In the genomic region with DNA sequence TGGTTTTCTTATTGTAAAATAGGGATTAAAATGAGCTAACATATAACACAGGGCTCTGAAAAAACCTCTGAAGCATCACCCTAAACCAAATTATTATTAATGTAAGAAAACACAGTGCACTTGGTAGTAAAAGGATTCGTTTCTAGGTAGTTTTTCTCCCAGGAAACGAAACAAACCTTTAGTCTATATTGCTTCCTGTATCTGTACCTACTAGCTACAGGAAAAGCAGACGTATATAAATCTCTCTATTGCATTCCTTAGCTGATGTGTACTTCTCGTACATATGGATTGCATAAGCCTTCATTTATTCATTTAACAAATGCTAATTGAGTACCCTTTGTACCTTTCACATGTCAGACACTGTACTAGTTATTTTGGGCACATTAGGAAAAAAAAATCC, we compare ENCODE assay signal across 24 cellular contexts.
A peak's percentile ranks its signal among the peaks of the same experiment; 100 is the strongest.
DNase-seq lines count a peak whose midpoint lies in the region; ATAC-seq and TF ChIP-seq lines count a peak whose summit lies in the region.
"Had no signal": no experiment of that assay in that cellular context is flagged by ENCODE, and none has a peak within 500 bp of the region (broad histone marks: within the 10 kb centered on the region; RNA-seq: fewer than 3 reads in every experiment).

No MANE protein-coding gene starts in this region.

- H3K9me3 Mint-ChIP-seq in activated CD4-positive, alpha-beta T cell treated with anti-CD3 and anti-CD28 coated beads for 36 hours (ENCODE audit: low read depth): no peaks in the 10 kb centered on the region
- no peaks in the 10 kb centered on the region for H3K9me3 Mint-ChIP-seq in HFFc6
- H3K9me3 Mint-ChIP-seq in activated naive CD8-positive, alpha-beta T cell (ENCODE audit: low read depth): no peaks in the 10 kb centered on the region
- H3K9me3 Mint-ChIP-seq: activated T-helper 2 cell treated with anti-CD3 and anti-CD28 coated beads, Interferon-gamma antibody, Interleukin-2, Interleukin-4, amounts not matched to agents 10 μg/mL and 5 μg/mL and 100 μg/mL, durations not matched to agents 14 hours and 24 hours and 36 hours; neural progenitor cell had no signal

- TF ChIP-seq POLR2A in right lobe of liver (IDR thresholded peaks at IDR 0.05): no peak

- POLR2A ChIA-PET in activated CD4-positive, alpha-beta T cell treated with anti-CD3 and anti-CD28 coated beads for 36 hours (lab: Charles Lee): no interaction called here

- H3K36me3 ChIP-seq in mucosa of descending colon (ENCODE audit: low read depth): no peaks in the 10 kb centered on the region
- H3K36me3 ChIP-seq in right lobe of liver: no peaks in the 10 kb centered on the region
- H3K36me3 ChIP-seq: breast epithelium, colonic mucosa, neural progenitor cell, upper lobe of left lung had no signal

- H3K36me3 Mint-ChIP-seq in activated CD4-positive, alpha-beta T cell treated with anti-CD3 and anti-CD28 coated beads for 36 hours (ENCODE audit: low read depth): no peaks in the 10 kb centered on the region
- H3K36me3 Mint-ChIP-seq in HFFc6 (ENCODE audit: low read depth): no peaks in the 10 kb centered on the region
- H3K36me3 Mint-ChIP-seq in activated naive CD8-positive, alpha-beta T cell: no peaks in the 10 kb centered on the region
- H3K36me3 Mint-ChIP-seq: neural progenitor cell had no signal

- ATAC-seq in activated CD4-positive, alpha-beta T cell treated with anti-CD3 and anti-CD28 coated beads for 36 hours: peak; percentile 44
- ATAC-seq in mucosa of descending colon (peak; percentile 71), right lobe of liver (no peak)
- ATAC-seq: esophagus mucosa, K562 had no signal

- CTCF ChIA-PET in activated CD4-positive, alpha-beta T cell treated with anti-CD3 and anti-CD28 coated beads for 36 hours (lab: Charles Lee): interaction anchor here (1.4 to 1.7 kb wide), 2 partner anchors 12 to 218 kb away, joined by 5 to 6 read pairs; no protein-coding TSS in a partner anchor

- H3K27me3 ChIP-seq in right lobe of liver: no peaks in the 10 kb centered on the region
- H3K27me3 ChIP-seq: breast epithelium, colonic mucosa, neural progenitor cell, upper lobe of left lung had no signal

- peaks cover 17% of the 10 kb centered on the region for H3K4me1 Mint-ChIP-seq in activated CD4-positive, alpha-beta T cell treated with anti-CD3 and anti-CD28 coated beads for 36 hours
- H3K4me1 Mint-ChIP-seq in HFFc6 (ENCODE audit: low read depth): peaks cover 19% of the 10 kb centered on the region
- peaks cover 23% of the 10 kb centered on the region for H3K4me1 Mint-ChIP-seq in activated naive CD8-positive, alpha-beta T cell (ENCODE audit: low read depth)
- H3K4me1 Mint-ChIP-seq: neural progenitor cell had no signal

- no peaks in the 10 kb centered on the region for H3K27me3 Mint-ChIP-seq in activated CD4-positive, alpha-beta T cell treated with anti-CD3 and anti-CD28 coated beads for 36 hours
- no peaks in the 10 kb centered on the region for H3K27me3 Mint-ChIP-seq in HFFc6 (ENCODE audit: insufficient read depth)
- no peaks in the 10 kb centered on the region for H3K27me3 Mint-ChIP-seq in activated naive CD8-positive, alpha-beta T cell

- peak overlapping the region; percentile 13 for H3K4me3 Mint-ChIP-seq in activated CD4-positive, alpha-beta T cell treated with anti-CD3 and anti-CD28 coated beads for 36 hours
- 0 out of 2 replicates have a peak overlapping the region, but pooled peaks have one; percentile 3 for H3K4me3 Mint-ChIP-seq in HFFc6
- peak overlapping the region; percentile 53 for H3K4me3 Mint-ChIP-seq in activated naive CD8-positive, alpha-beta T cell
- H3K4me3 Mint-ChIP-seq: neural progenitor cell had no signal

- H3K4me3 ChIP-seq in mucosa of descending colon: no peak overlapping the region
- no peak overlapping the region for H3K4me3 ChIP-seq in right lobe of liver
- H3K4me3 ChIP-seq: breast epithelium, colonic mucosa, K562, neural progenitor cell, upper lobe of left lung had no signal

- 22% methylated on average over 4 of the region's 4 CpGs for WGBS in right lobe of liver (ENCODE audit: insufficient coverage, low coverage, low lambda C conversion rate, missing lambda C conversion rate)

- H3K27ac Mint-ChIP-seq in activated CD4-positive, alpha-beta T cell treated with anti-CD3 and anti-CD28 coated beads for 36 hours: peak overlapping the region; percentile 34
- H3K27ac Mint-ChIP-seq in HFFc6: no peak overlapping the region
- H3K27ac Mint-ChIP-seq in activated naive CD8-positive, alpha-beta T cell: no peak overlapping the region
- H3K27ac Mint-ChIP-seq: activated T-helper 2 cell treated with anti-CD3 and anti-CD28 coated beads, Interferon-gamma antibody, Interleukin-2, Interleukin-4, amounts not matched to agents 10 μg/mL and 5 μg/mL and 100 μg/mL, durations not matched to agents 14 hours and 24 hours and 36 hours; neural progenitor cell had no signal

- intact Hi-C loops in activated CD4-positive, alpha-beta T cell treated with anti-CD3 and anti-CD28 coated beads for 36 hours (cut with DNase I, micrococcal nuclease): no loop called here
- intact Hi-C loops in mucosa of descending colon (cut with DNase I, micrococcal nuclease): no loop called here
- intact Hi-C loops in right lobe of liver (cut with DNase I): no loop called here

- no peak overlapping the region for H3K27ac ChIP-seq in right lobe of liver
- H3K27ac ChIP-seq: 22Rv1, breast epithelium, colonic mucosa, neural progenitor cell, upper lobe of left lung had no signal

- no peak for DNase-seq in activated CD4-positive, alpha-beta T cell treated with anti-CD3 and anti-CD28 coated beads for 36 hours
- DNase-seq in activated CD4-positive, alpha-beta T cell treated with anti-CD3 and anti-CD28 coated beads for 1 hour: no peak
- DNase-seq in HFFc6 (no peak), mucosa of descending colon (no peak), C1 segment of cervical spinal cord (lab: John Stamatoyannopoulos, UW) (no peak), right lobe of liver (no peak), NCI-H82 (lab: John Stamatoyannopoulos, UW) (no peak)
- DNase-seq: Caco-2; colonic mucosa; DMS79; GOT3; NCI-H1417 treated with DMSO at 0.1 percent for 48 hours; NCI-H2107; NCI-H446; SHP77; stimulated activated CD8-positive, alpha-beta memory T cell treated with anti-CD3 and anti-CD28 coated beads, Interleukin-4, amount 100 ng/mL, for 48 hours; upper lobe of left lung had no signal

- no peaks in the 10 kb centered on the region for H3K4me1 ChIP-seq in mucosa of descending colon (ENCODE audit: low read depth)
- no peaks in the 10 kb centered on the region for H3K4me1 ChIP-seq in right lobe of liver
- H3K4me1 ChIP-seq: breast epithelium, Caco-2, colonic mucosa, neural progenitor cell, upper lobe of left lung had no signal

- H3K9me3 ChIP-seq in mucosa of descending colon (no peaks in the 10 kb centered on the region), right lobe of liver (no peaks in the 10 kb centered on the region)
- H3K9me3 ChIP-seq: breast epithelium, Caco-2, colonic mucosa, upper lobe of left lung had no signal

- TF ChIP-seq CTCF in HFFc6 (IDR thresholded peaks at IDR 0.05) (no peak), mucosa of descending colon (IDR thresholded peaks at IDR 0.05) (no peak), right lobe of liver (IDR thresholded peaks at IDR 0.05) (no peak)

Comparison
In these comparisons a context has a peak if more than half of its experiments do, and no peak if none do; other contexts are left out.
1. ATAC-seq: peak in activated CD4-positive, alpha-beta T cell treated with anti-CD3 and anti-CD28 coated beads for 36 hours (single experiment) and mucosa of descending colon (single experiment); none in right lobe of liver (0 of 4).
2. H3K4me3 Mint-ChIP-seq: peak in every context shown above with its lines; median percentile 53 in activated naive CD8-positive, alpha-beta T cell; 13 in activated CD4-positive, alpha-beta T cell treated with anti-CD3 and anti-CD28 coated beads for 36 hours; 3 in HFFc6.